In genomic region chr2:98501896-98502295, GRCh38 we compare ENCODE assay signal across 2 cellular contexts.
TF ChIP-seq lines count a peak whose summit lies in the region.

No MANE protein-coding gene starts in this region.

TF ChIP-seq in H1, 55 proteins besides CTCF, POLR2A, EP300 and RAD21:
- no peak for TF ChIP-seq SAP30 (IDR thresholded peaks at IDR 0.05; ENCODE audit: insufficient read depth, insufficient replicate concordance, low read length)
- TF ChIP-seq TAF1 (IDR thresholded peaks at IDR 0.05; ENCODE audit: low read depth, low read length) = no peak
- TF ChIP-seq E2F6 (IDR thresholded peaks at IDR 0.05) = no peak

TF ChIP-seq in neural cell, 6 proteins besides CTCF, POLR2A, EP300 and RAD21:
- no peak for TF ChIP-seq REST (IDR thresholded peaks at IDR 0.05; ENCODE audit: borderline replicate concordance)
- TF ChIP-seq EZH2 (IDR thresholded peaks at IDR 0.05; ENCODE audit: borderline replicate concordance, insufficient read depth, low read length, poor library complexity, severe bottlenecking) = no peak
- no peak for TF ChIP-seq MXI1 (conservative IDR thresholded peaks at IDR 0.05; ENCODE audit: poor library complexity, severe bottlenecking)
- no peak for TF ChIP-seq POLR2AphosphoS5 (IDR thresholded peaks at IDR 0.05)
- no peak for TF ChIP-seq TAF1 (IDR thresholded peaks at IDR 0.05; ENCODE audit: low read depth)
- no peak for TF ChIP-seq SMC3 (conservative IDR thresholded peaks at IDR 0.05; ENCODE audit: poor library complexity)
